ENCODE assay signal across 33 cellular contexts in the genomic region with DNA sequence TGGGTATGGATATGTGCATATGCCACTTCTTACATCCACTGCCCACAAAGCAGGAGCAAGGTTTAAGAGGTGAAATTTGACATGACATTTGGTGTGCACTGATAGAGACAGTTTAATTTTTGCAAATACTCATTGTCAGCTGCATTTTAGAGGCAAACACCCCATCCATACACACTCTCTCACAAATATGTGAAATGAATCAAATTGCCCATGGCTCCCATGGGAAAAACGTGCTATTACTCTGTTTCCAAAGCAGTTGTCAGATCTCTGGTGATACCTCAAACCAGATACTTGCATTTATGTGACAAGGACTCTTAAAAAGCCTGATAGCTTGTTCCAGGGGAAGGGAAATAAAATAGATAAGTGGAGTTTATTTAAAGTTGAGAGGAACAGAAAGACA.
"Had no signal": no experiment of that assay in that cellular context is flagged by ENCODE, and none has a peak within 500 bp of the region (broad histone marks: within the 10 kb centered on the region; RNA-seq: fewer than 3 reads in every experiment).

No MANE protein-coding gene starts in this region.

- H3K27me3 ChIP-seq: adrenal gland, body of pancreas, cardiac muscle cell, dorsolateral prefrontal cortex, left lung, neutrophil, ovary, uterus had no signal

- DNase-seq: activated CD4-positive, alpha-beta T cell treated with anti-CD3 and anti-CD28 coated beads for 48 hours; activated CD4-positive, alpha-beta T cell treated with anti-CD3 and anti-CD28 coated beads, Interleukin-2, amount 50 U/mL, for 48 hours; activated CD8-positive, alpha-beta memory T cell treated with anti-CD3 and anti-CD28 coated beads for 24 hours; activated effector memory CD4-positive, alpha-beta T cell treated with Interleukin-2 at 50 U/mL for 16 hours; activated naive CD4-positive, alpha-beta T cell treated with anti-CD3 and anti-CD28 coated beads for 36 hours; activated naive CD8-positive, alpha-beta T cell treated with anti-CD3 and anti-CD28 coated beads for 36 hours; adrenal gland; aorta; body of pancreas; dorsolateral prefrontal cortex; effector memory CD4-positive, alpha-beta T cell; left lung; lower lobe of right lung; mesenchymal stem cell; ovary; stimulated activated CD4-positive, alpha-beta T cell treated with anti-CD3 and anti-CD28 coated beads, Interleukin-12 subunit alpha, Interleukin-12 subunit beta, amount 100 ng/mL, for 4 hours; stimulated activated CD4-positive, alpha-beta T cell treated with anti-CD3 and anti-CD28 coated beads, Interleukin-4, amount 100 ng/mL, for 24 hours; stimulated activated CD8-positive, alpha-beta memory T cell treated with anti-CD3 and anti-CD28 coated beads, Interleukin-4, amount 100 ng/mL, for 48 hours; stimulated activated naive CD8-positive, alpha-beta T cell treated with anti-CD3 and anti-CD28 coated beads, Interleukin-15, amount 100 ng/mL, for 72 hours; substantia nigra; T1000; uterus; WERI-Rb-1 had no signal

- H3K36me3 Mint-ChIP-seq: activated naive CD8-positive, alpha-beta T cell treated with anti-CD3 and anti-CD28 coated beads for 36 hours; stimulated activated memory B cell treated with anti-CD40 and anti-IgM and Interleukin-4, amounts not matched to agents 10 μg/mL and 1 μg/mL and 100 μg/mL, for 72 hours; type B pancreatic cell had no signal

- H3K9me3 Mint-ChIP-seq: type B pancreatic cell had no signal

- H3K4me3 ChIP-seq: adrenal gland, body of pancreas, cardiac muscle cell, coronary artery, dorsolateral prefrontal cortex, left lung, lower lobe of right lung, ovary, skin epidermis, uterus had no signal

- H3K9me3 ChIP-seq: adrenal gland, neutrophil, ovary, uterus had no signal

- H3K27ac ChIP-seq: adrenal gland, body of pancreas, cardiac muscle cell, coronary artery, dorsolateral prefrontal cortex, left lung, lower lobe of right lung, neutrophil, ovary, skin epidermis, uterus, WERI-Rb-1 had no signal

- ATAC-seq: activated CD4-positive, CD25-positive, alpha-beta regulatory T cell treated with anti-CD3 and anti-CD28 coated beads, Interleukin-2, amount 50 U/mL, for 24 hours; body of pancreas; natural killer cell treated with Interleukin-12 subunit alpha and Interleukin-12 subunit beta and Interleukin-15 and Interleukin-18, amount 100 ng/mL, for 72 hours; sciatic nerve; stimulated activated memory B cell treated with anti-CD40 and anti-IgM and Interleukin-4, amounts not matched to agents 10 μg/mL and 1 μg/mL and 100 μg/mL, for 72 hours; stimulated activated naive CD8-positive, alpha-beta T cell treated with anti-CD3 and anti-CD28 coated beads, Interleukin-15, amount 100 ng/mL, for 72 hours had no signal

- H3K4me3 Mint-ChIP-seq: activated naive CD4-positive, alpha-beta T cell treated with anti-CD3 and anti-CD28 coated beads for 36 hours; activated naive CD8-positive, alpha-beta T cell treated with anti-CD3 and anti-CD28 coated beads for 36 hours; natural killer cell treated with Interleukin-12 subunit alpha and Interleukin-12 subunit beta and Interleukin-15 and Interleukin-18, amount 100 ng/mL, for 72 hours; stimulated activated memory B cell treated with anti-CD40 and anti-IgM and Interleukin-4, amounts not matched to agents 10 μg/mL and 1 μg/mL and 100 μg/mL, for 72 hours; stimulated activated naive CD8-positive, alpha-beta T cell treated with anti-CD3 and anti-CD28 coated beads, Interleukin-15, amount 100 ng/mL, for 72 hours; type B pancreatic cell had no signal

- H3K27me3 Mint-ChIP-seq: natural killer cell treated with Interleukin-12 subunit alpha and Interleukin-12 subunit beta and Interleukin-15 and Interleukin-18, amount 100 ng/mL, for 72 hours; progenitor cell of endocrine pancreas; stimulated activated memory B cell treated with anti-CD40 and anti-IgM and Interleukin-4, amounts not matched to agents 10 μg/mL and 1 μg/mL and 100 μg/mL, for 72 hours; stimulated activated naive CD8-positive, alpha-beta T cell treated with anti-CD3 and anti-CD28 coated beads, Interleukin-15, amount 100 ng/mL, for 72 hours; type B pancreatic cell had no signal

- H3K27ac Mint-ChIP-seq: activated naive CD4-positive, alpha-beta T cell treated with anti-CD3 and anti-CD28 coated beads for 36 hours; activated naive CD8-positive, alpha-beta T cell treated with anti-CD3 and anti-CD28 coated beads for 36 hours; natural killer cell treated with Interleukin-12 subunit alpha and Interleukin-12 subunit beta and Interleukin-15 and Interleukin-18, amount 100 ng/mL, for 72 hours; progenitor cell of endocrine pancreas; stimulated activated memory B cell treated with anti-CD40 and anti-IgM and Interleukin-4, amounts not matched to agents 10 μg/mL and 1 μg/mL and 100 μg/mL, for 72 hours; stimulated activated naive CD8-positive, alpha-beta T cell treated with anti-CD3 and anti-CD28 coated beads, Interleukin-15, amount 100 ng/mL, for 72 hours; type B pancreatic cell had no signal

- H3K36me3 ChIP-seq: adrenal gland, cardiac muscle cell, left lung, lower lobe of right lung, neutrophil, ovary, uterus, WERI-Rb-1 had no signal

- H3K4me1 Mint-ChIP-seq: activated naive CD8-positive, alpha-beta T cell treated with anti-CD3 and anti-CD28 coated beads for 36 hours; stimulated activated memory B cell treated with anti-CD40 and anti-IgM and Interleukin-4, amounts not matched to agents 10 μg/mL and 1 μg/mL and 100 μg/mL, for 72 hours; stimulated activated naive CD8-positive, alpha-beta T cell treated with anti-CD3 and anti-CD28 coated beads, Interleukin-15, amount 100 ng/mL, for 72 hours had no signal

- H3K4me1 ChIP-seq: adrenal gland, body of pancreas, left lung, lower lobe of right lung, uterus had no signal
